1 cellular context compared by ENCODE assay signal in the genomic region with DNA sequence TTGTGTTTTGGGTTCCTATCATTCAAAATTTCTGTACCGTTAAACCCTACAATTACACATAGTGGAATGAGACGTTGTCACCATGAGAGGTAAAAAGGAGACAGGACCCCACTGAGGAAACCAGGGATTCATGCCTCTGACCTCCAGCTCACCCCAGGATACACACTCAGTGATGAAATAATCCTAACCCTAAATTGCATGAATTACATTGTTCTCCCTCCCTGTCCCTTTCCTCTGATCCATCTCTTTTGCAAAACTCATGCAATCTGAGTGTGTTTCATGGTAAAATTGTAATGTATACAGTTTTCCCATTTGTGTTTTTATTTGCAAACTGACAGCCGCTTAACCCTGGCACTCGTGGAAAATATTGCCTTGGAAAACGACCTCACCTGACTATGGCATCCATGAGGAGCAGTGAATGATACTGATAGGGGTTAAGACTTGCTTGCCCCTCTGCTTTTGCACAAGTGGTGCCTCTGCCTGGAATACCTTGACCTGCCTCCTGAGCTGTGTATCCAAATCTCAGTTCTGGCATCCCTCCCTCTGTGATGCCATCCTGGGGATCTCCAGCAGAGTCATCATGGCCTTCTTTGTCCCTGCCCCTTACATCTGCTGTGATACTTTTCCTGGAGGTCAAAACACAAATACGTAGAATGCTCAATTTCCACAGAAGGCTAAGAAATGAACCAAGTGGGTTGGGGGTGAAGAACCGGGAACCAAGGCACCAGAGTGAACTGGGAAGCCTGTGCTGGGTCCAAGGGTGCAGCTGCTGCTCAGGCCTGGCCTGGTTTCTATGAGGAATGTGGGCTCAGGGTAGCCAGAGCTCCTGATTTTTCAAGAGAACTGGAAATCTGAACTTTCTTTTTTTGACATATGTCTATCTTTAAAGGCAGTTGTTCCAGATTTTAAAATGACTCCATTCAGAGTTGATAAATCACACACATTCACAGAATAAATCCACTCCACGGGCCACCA.
TF ChIP-seq lines count a peak whose summit lies in the region.

No MANE protein-coding gene starts in this region.

TF ChIP-seq in endothelial cell of umbilical vein, 7 proteins besides CTCF, POLR2A, EP300 and RAD21:
- TF ChIP-seq POLR2AphosphoS5 (IDR thresholded peaks at IDR 0.05; ENCODE audit: insufficient read depth, low read depth, low read length) (no peak), JUN (IDR thresholded peaks at IDR 0.05; ENCODE audit: borderline replicate concordance, insufficient read depth, insufficient read length, low read depth) (no peak), MYC (IDR thresholded peaks at IDR 0.05; ENCODE audit: low read depth, low read length) (no peak), GATA2 (IDR thresholded peaks at IDR 0.05; ENCODE audit: insufficient read depth, insufficient read length, low read depth, low read length) (no peak)
- TF ChIP-seq, protein P1, sequence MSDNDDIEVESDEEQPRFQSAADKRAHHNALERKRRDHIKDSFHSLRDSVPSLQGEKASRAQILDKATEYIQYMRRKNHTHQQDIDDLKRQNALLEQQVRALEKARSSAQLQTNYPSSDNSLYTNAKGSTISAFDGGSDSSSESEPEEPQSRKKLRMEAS (IDR thresholded peaks at IDR 0.05; ENCODE audit: insufficient read depth, insufficient read length): no peak
